Comparison of ENCODE assay signal across 10 cellular contexts in genomic region chr1:40801742-40802077, GRCh38. TPM values are rescaled to one million over a fixed set of nuclear protein-coding genes. Genes with fewer than 3 reads are reported as not detected.
A peak's percentile ranks its signal among the peaks of the same experiment; 100 is the strongest.
DNase-seq lines count a peak whose midpoint lies in the region; ATAC-seq, FAIRE-seq and TF ChIP-seq lines count a peak whose summit lies in the region.
"Had no signal": no experiment of that assay in that cellular context is flagged by ENCODE, and none has a peak within 500 bp of the region (broad histone marks: within the 10 kb centered on the region; RNA-seq: fewer than 3 reads in every experiment).

No MANE protein-coding gene starts in this region.

- H2AK9ac ChIP-seq in IMR-90 (replicated peaks; ENCODE audit: low read depth, low read length, poor library complexity): no peak overlapping the region

- no peak overlapping the region for H4K91ac ChIP-seq in IMR-90 (ENCODE audit: insufficient read depth, low read depth, low read length)

- H3K14ac ChIP-seq in IMR-90 (replicated peaks; ENCODE audit: low read depth, low read length): no peak overlapping the region

- H2BK5ac ChIP-seq in IMR-90 (ENCODE audit: low read depth, low read length, poor library complexity, severe bottlenecking): no peak overlapping the region

- peak overlapping the region; percentile 98 for H3K4me2 ChIP-seq in IMR-90 (ENCODE audit: low read depth, low read length)

- no peak for ATAC-seq in IMR-90 (ENCODE audit: low read depth)
- no peak for ATAC-seq in natural killer cell treated with Interleukin-12 subunit alpha and Interleukin-12 subunit beta and Interleukin-15 and Interleukin-18, amount 100 ng/mL, for 72 hours

- H3K27me3 ChIP-seq in AG04450 (ENCODE audit: control insufficient read depth, insufficient read depth, low read length): peaks cover 10% of the 10 kb centered on the region
- H3K27me3 ChIP-seq in IMR-90 (ENCODE audit: control insufficient read depth, insufficient read depth, low read length): peaks cover 26% of the 10 kb centered on the region
- H3K27me3 ChIP-seq in colonic mucosa: no peaks in the 10 kb centered on the region

- no peak overlapping the region for H3K56ac ChIP-seq in IMR-90 (ENCODE audit: extremely low read depth, insufficient read depth, low read length)

- H3K18ac ChIP-seq in IMR-90 (ENCODE audit: low read depth, low read length): no peak overlapping the region

- H3K4me1 Mint-ChIP-seq in natural killer cell treated with Interleukin-12 subunit alpha and Interleukin-12 subunit beta and Interleukin-15 and Interleukin-18, amount 100 ng/mL, for 72 hours (ENCODE audit: low read depth in 2 of 2): peaks cover 17 to 24% of the 10 kb centered on the region in 2 donors

- H2AFZ ChIP-seq in IMR-90 (replicated peaks; ENCODE audit: low read length, poor library complexity): peak overlapping the region; percentile 95

- H3K4me3 ChIP-seq in AG04450 (ENCODE audit: low read depth, low read length) (peak overlapping the region; percentile 51), IMR-90 (ENCODE audit: insufficient read depth, low read depth, low read length) (peak overlapping the region; percentile 63; the same call in 1 of the 2 replicates), colonic mucosa (peak overlapping the region; percentile 37)

- intact Hi-C loops in IMR-90 (cut with micrococcal nuclease) (no loop called here), colonic mucosa (cut with DNase I) (no loop called here)

- dilution Hi-C loops in IMR-90 (cut with HindIII; ENCODE audit: low sequenced_read_pairs, unreplicated experiment): no loop called here

- no peak overlapping the region for H2BK15ac ChIP-seq in IMR-90 (ENCODE audit: low read depth, low read length)

- no TSS peak for BruUV-seq in IMR-90 (replicated peaks; lab: Mats Ljungman, UMichigan)

- peak overlapping the region; percentile 64 for H3K4me3 Mint-ChIP-seq in natural killer cell treated with Interleukin-12 subunit alpha and Interleukin-12 subunit beta and Interleukin-15 and Interleukin-18, amount 100 ng/mL, for 72 hours

- H3K27ac Mint-ChIP-seq in natural killer cell treated with Interleukin-12 subunit alpha and Interleukin-12 subunit beta and Interleukin-15 and Interleukin-18, amount 100 ng/mL, for 72 hours: no peak overlapping the region

- no peak overlapping the region for H3K4ac ChIP-seq in IMR-90 (ENCODE audit: low read depth, low read length)

- 0 out of 2 replicates have a peak overlapping the region, but pooled peaks have one; percentile 1 for H3K23ac ChIP-seq in IMR-90 (ENCODE audit: low read depth, low read length)

- TF ChIP-seq POLR2A in IMR-90 (IDR thresholded peaks at IDR 0.05; ENCODE audit: low read depth, low read length): no peak

- H3K4me1 ChIP-seq in IMR-90 (ENCODE audit: control insufficient read depth, insufficient read depth, low read length) (peaks cover 8% of the 10 kb centered on the region), colonic mucosa (peaks cover 6% of the 10 kb centered on the region)

- H4K8ac ChIP-seq in IMR-90 (ENCODE audit: low read depth in 2 of 2, low read length in 2 of 2): peak overlapping the region in 1 of 2 experiments; percentile 13; a peak in 1 of 4 replicates

- POLR2A ChIA-PET in AG04450 (lab: Yijun Ruan, JAX): no interaction called here
- POLR2A ChIA-PET in IMR-90 (lab: Charles Lee; ENCODE audit: unreplicated experiment): no interaction called here

- H3K9ac ChIP-seq in IMR-90 (ENCODE audit: low read depth, low read length): no peak overlapping the region
- peak overlapping the region; percentile 27 to 55 for H3K9ac ChIP-seq in colonic mucosa (ENCODE audit: low read depth in 2 of 2, low read length in 2 of 2)

- H2AK5ac ChIP-seq in IMR-90 (ENCODE audit: low read depth, low read length): no peak overlapping the region

- no peak for DNase-seq in AG04450 (ENCODE audit: low read depth, low spot score)
- DNase-seq in IMR-90: no peak
- DNase-seq in colonic mucosa: no peak
- no peak for DNase-seq in natural killer cell treated with Interleukin-12 subunit alpha and Interleukin-12 subunit beta and Interleukin-15 and Interleukin-18, amount 100 ng/mL, for 72 hours (ENCODE audit: low spot score)
- DNase-seq in NAMALWA (ENCODE audit: low spot score): no peak
- no peak for DNase-seq in islet precursor cell
- DNase-seq in RCC 7860 (ENCODE audit: low spot score): no peak
- DNase-seq in amniotic stem cell (lab: John Stamatoyannopoulos, UW): no peak
- DNase-seq: GDM1 had no signal

- H3K36me3 ChIP-seq in IMR-90 (ENCODE audit: control insufficient read depth, insufficient read depth, low read length) (no peaks in the 10 kb centered on the region), colonic mucosa (no peaks in the 10 kb centered on the region)

- no peak for TF ChIP-seq RAD21 in IMR-90 (IDR thresholded peaks at IDR 0.05; ENCODE audit: low read length)

- no peaks in the 10 kb centered on the region for H3K36me3 Mint-ChIP-seq in natural killer cell treated with Interleukin-12 subunit alpha and Interleukin-12 subunit beta and Interleukin-15 and Interleukin-18, amount 100 ng/mL, for 72 hours

- in situ Hi-C loops in IMR-90 (cut with MboI; ENCODE audit: low sequenced_read_pairs): no loop called here

- TF ChIP-seq CTCF in AG04450 (IDR thresholded peaks at IDR 0.05; ENCODE audit: low read depth, low read length) (no peak), IMR-90 (conservative IDR thresholded peaks at IDR 0.05; ENCODE audit: low read depth, low read length) (no peak), colonic mucosa (IDR thresholded peaks at IDR 0.05) (no peak)

- H3K9me1 ChIP-seq in IMR-90 (ENCODE audit: insufficient read depth, low read length): no peaks in the 10 kb centered on the region; the same call in 1 of the 2 replicates

- no peaks in the 10 kb centered on the region for H3K79me1 ChIP-seq in IMR-90 (ENCODE audit: low read depth in 1 of 2, low read length in 2 of 2)

- no peak overlapping the region for H2BK20ac ChIP-seq in IMR-90 (ENCODE audit: low read depth, low read length)

- H4K5ac ChIP-seq in IMR-90 (ENCODE audit: low read depth, low read length): no peak overlapping the region

- H3K27ac ChIP-seq in AG04450 (ENCODE audit: low read depth, low read length) (no peak overlapping the region), IMR-90 (ENCODE audit: insufficient read depth, low read length) (no peak overlapping the region), colonic mucosa (no peak overlapping the region)

- no CpG with 5 or more reads among the region's 3 CpGs for WGBS in IMR-90 (ENCODE audit: extremely low coverage in 2 of 2, insufficient read length in 1 of 2), 2 experiments

- H2BK120ac ChIP-seq in IMR-90 (ENCODE audit: low read depth, low read length): no peak overlapping the region

- no peaks in the 10 kb centered on the region for H3K27me3 Mint-ChIP-seq in natural killer cell treated with Interleukin-12 subunit alpha and Interleukin-12 subunit beta and Interleukin-15 and Interleukin-18, amount 100 ng/mL, for 72 hours

- no peak for FAIRE-seq in RCC 7860 (lab: Jason Lieb, UNC)

- CTCF ChIA-PET in AG04450 (lab: Charles Lee) (no interaction called here), IMR-90 (lab: Yijun Ruan, JAX) (no interaction called here)

- H3K9me3 ChIP-seq in AG04450 (ENCODE audit: control insufficient read depth, insufficient read depth, low read length) (peaks cover 3% of the 10 kb centered on the region; the same call in 1 of the 2 replicates), IMR-90 (ENCODE audit: control insufficient read depth, insufficient read depth, low read length) (no peaks in the 10 kb centered on the region), colonic mucosa (no peaks in the 10 kb centered on the region)

- no peaks in the 10 kb centered on the region for H4K20me1 ChIP-seq in IMR-90 (ENCODE audit: insufficient read depth, low read length)

- H3K9me3 Mint-ChIP-seq in natural killer cell treated with Interleukin-12 subunit alpha and Interleukin-12 subunit beta and Interleukin-15 and Interleukin-18, amount 100 ng/mL, for 72 hours: no peaks in the 10 kb centered on the region

TF ChIP-seq in IMR-90, 13 proteins besides CTCF, POLR2A, EP300 and RAD21 (continues in another document):
- TF ChIP-seq BHLHE40 (IDR thresholded peaks at IDR 0.05; ENCODE audit: low read depth, low read length) (no peak), MAZ (IDR thresholded peaks at IDR 0.05; ENCODE audit: borderline replicate concordance, low read depth, low read length) (no peak), SMC3 (IDR thresholded peaks at IDR 0.05; ENCODE audit: low read depth, low read length) (no peak), FOS (IDR thresholded peaks at IDR 0.05; ENCODE audit: low read depth, low read length) (no peak), MAFK (IDR thresholded peaks at IDR 0.05; ENCODE audit: low read depth, low read length) (no peak), USF2 (IDR thresholded peaks at IDR 0.05; ENCODE audit: low read depth, low read length) (no peak), NFE2L2 (IDR thresholded peaks at IDR 0.05; ENCODE audit: low read depth, low read length) (no peak), CHD1 (IDR thresholded peaks at IDR 0.05; ENCODE audit: low read depth, low read length) (no peak), MXI1 (IDR thresholded peaks at IDR 0.05; ENCODE audit: borderline replicate concordance, low read depth, low read length) (no peak), RCOR1 (IDR thresholded peaks at IDR 0.05; ENCODE audit: insufficient replicate concordance, low read length) (no peak), CEBPB (IDR thresholded peaks at IDR 0.05; ENCODE audit: low read depth, low read length) (no peak)

RNA-seq across cellular contexts. Expression of gene KCNQ4, which starts 18.1 kb away (rescaled TPM):
- polyA plus RNA-seq in AG04450 (2011; rRNA removed) (0.04 TPM in 1 of 2 replicates, not detected in the other), IMR-90 (2012; rRNA removed) (0.07 and 0.09 TPM in 2 replicates)
- not detected in 2 replicates for polyA minus RNA-seq in AG04450 (2011; rRNA and poly(A)+ RNA removed)
- total RNA-seq in IMR-90 (2012; rRNA removed) (not detected in 2 replicates), colonic mucosa (1 to 10 TPM; 1.8 to 1.9 TPM)
- polyA plus RNA-seq in IMR-90 (2012; cell fraction: cytosol; rRNA removed): 0.01 and 0.04 TPM in 2 replicates
- polyA plus RNA-seq in IMR-90 (2012; cell fraction: nucleus; rRNA removed; ENCODE audit: low replicate concordance): 0.33 and 0.48 TPM in 2 replicates
- total RNA-seq in natural killer cell treated with Interleukin-12 subunit alpha and Interleukin-12 subunit beta and Interleukin-15 and Interleukin-18, amount 100 ng/mL, for 72 hours: under 1 TPM; 0.24 to 0.56 TPM
- total RNA-seq: H4 had no signal
